ENCODE assay signal across 11 cellular contexts in genomic region chr9:132744881-132745761, GRCh38.
DNase-seq lines count a peak whose midpoint lies in the region; ATAC-seq and TF ChIP-seq lines count a peak whose summit lies in the region.
"Had no signal": no experiment of that assay in that cellular context is flagged by ENCODE, and none has a peak within 500 bp of the region (broad histone marks: within the 10 kb centered on the region; RNA-seq: fewer than 3 reads in every experiment).

No MANE protein-coding gene starts in this region.

- H4K8ac ChIP-seq in neuronal stem cell (ENCODE audit: low read depth, low read length): no peak overlapping the region

- H4K91ac ChIP-seq in neuronal stem cell (ENCODE audit: low read depth, low read length, poor library complexity): no peak overlapping the region

- no peak overlapping the region for H3K4ac ChIP-seq in neuronal stem cell (ENCODE audit: low read length)

- H3K14ac ChIP-seq in neuronal stem cell (ENCODE audit: low read length): no peak overlapping the region

- peaks cover 44% of the 10 kb centered on the region for H3K27me3 Mint-ChIP-seq in activated CD4-positive, alpha-beta memory T cell treated with anti-CD3 and anti-CD28 coated beads for 36 hours

- H2BK12ac ChIP-seq in neuronal stem cell (ENCODE audit: low read length): no peak overlapping the region

- intact Hi-C loops in heart left ventricle (cut with DNase I) (no loop called here), PC-9 (cut with micrococcal nuclease; ENCODE audit: unreplicated experiment) (no loop called here)
- intact Hi-C loops in activated CD4-positive, alpha-beta memory T cell treated with anti-CD3 and anti-CD28 coated beads for 36 hours (cut with micrococcal nuclease): no loop called here

- H2BK120ac ChIP-seq in neuronal stem cell (ENCODE audit: low read depth, low read length): no peak overlapping the region

- H3K9me2 ChIP-seq in PC-9 (ENCODE audit: insufficient read depth): no peaks in the 10 kb centered on the region

- H2AFZ ChIP-seq in neuronal stem cell (ENCODE audit: low read length) (peak overlapping the region; percentile 40), PC-9 (no peak overlapping the region)

- peaks cover 5% of the 10 kb centered on the region for H3K4me1 Mint-ChIP-seq in activated CD4-positive, alpha-beta memory T cell treated with anti-CD3 and anti-CD28 coated beads for 36 hours (ENCODE audit: low read depth)

- DNase-seq in NCI-H2107 treated with DMSO at 0.1 percent for 48 hours (lab: John Stamatoyannopoulos, UW; ENCODE audit: unreplicated experiment) (peak; percentile 11), NCI-H2107 (lab: John Stamatoyannopoulos, UW) (no peak), NCI-H69 (lab: John Stamatoyannopoulos, UW) (peak; percentile 80), heart left ventricle (no peak), neuronal stem cell (ENCODE audit: low spot score) (peak; percentile 44), PC-9 (no peak)
- no peak for DNase-seq in activated CD4-positive, alpha-beta memory T cell treated with anti-CD3 and anti-CD28 coated beads for 36 hours
- DNase-seq: gastrocnemius medialis, HCEC 1CT had no signal

- TF ChIP-seq POLR2A in heart left ventricle (IDR thresholded peaks at IDR 0.05): no peak

- no peak overlapping the region for H2AK5ac ChIP-seq in neuronal stem cell (ENCODE audit: low read depth, low read length)

- CTCF ChIA-PET in PC-9 (lab: Charles Lee): no interaction called here
- CTCF ChIA-PET in activated CD4-positive, alpha-beta memory T cell treated with anti-CD3 and anti-CD28 coated beads for 36 hours (lab: Charles Lee): no interaction called here

- WGBS in heart left ventricle, 4 donors: 13 to 25% (median 16%) methylated on average over 43 of the region's 43 CpGs
- WGBS in neuronal stem cell (ENCODE audit: extremely low coverage in 2 of 2, insufficient read length in 2 of 2, insufficient replicate concordance in 1 of 2), 2 donors: no CpG with 5 or more reads among the region's 43 CpGs

- no peak overlapping the region for H3K23ac ChIP-seq in neuronal stem cell (ENCODE audit: low read depth, low read length, poor library complexity)

- H3K9me3 ChIP-seq in heart left ventricle: no peaks in the 10 kb centered on the region
- H3K9me3 ChIP-seq in neuronal stem cell (replicated peaks in 1 of 2; ENCODE audit: control insufficient read depth in 2 of 2, insufficient read depth in 1 of 2, low read depth in 1 of 2, low read length in 2 of 2): peaks cover 0 to 2% of the 10 kb centered on the region in 2 donors
- no peaks in the 10 kb centered on the region for H3K9me3 ChIP-seq in PC-9 (ENCODE audit: insufficient read depth, low read depth)
- H3K9me3 ChIP-seq: A549, gastrocnemius medialis had no signal

- TF ChIP-seq CTCF in heart left ventricle (IDR thresholded peaks at IDR 0.05) (no peak), PC-9 (conservative IDR thresholded peaks at IDR 0.05) (no peak)

- H3K9ac ChIP-seq in neuronal stem cell (ENCODE audit: low read depth, low read length, poor library complexity): no peak overlapping the region

- no peak overlapping the region for H2BK15ac ChIP-seq in neuronal stem cell (ENCODE audit: low read length)

- no peaks in the 10 kb centered on the region for H3F3A ChIP-seq in PC-9 (ENCODE audit: insufficient read depth, low read depth)

- H3K4me1 ChIP-seq in heart left ventricle (peaks cover 0 to 10% (median 0%) of the 10 kb centered on the region in 12 donors), neuronal stem cell (ENCODE audit: control insufficient read depth in 2 of 2, insufficient read depth in 1 of 2, low read depth in 1 of 2, low read length in 2 of 2) (peaks cover 21 to 27% of the 10 kb centered on the region in 2 donors), PC-9 (replicated peaks; ENCODE audit: insufficient read depth) (no peaks in the 10 kb centered on the region)
- H3K4me1 ChIP-seq: A549, gastrocnemius medialis had no signal

- H3K27ac ChIP-seq in heart left ventricle: no peak overlapping the region
- H3K27ac ChIP-seq in neuronal stem cell (replicated peaks; ENCODE audit: low read length): no peak overlapping the region
- H3K27ac ChIP-seq in PC-9: no peak overlapping the region
- H3K27ac ChIP-seq: A549, gastrocnemius medialis had no signal

- POLR2A ChIA-PET in PC-9 (lab: Charles Lee; ENCODE audit: unreplicated experiment): no interaction called here
- POLR2A ChIA-PET in activated CD4-positive, alpha-beta memory T cell treated with anti-CD3 and anti-CD28 coated beads for 36 hours (lab: Charles Lee): no interaction called here

- no peak overlapping the region for H3K27ac Mint-ChIP-seq in activated CD4-positive, alpha-beta memory T cell treated with anti-CD3 and anti-CD28 coated beads for 36 hours

- no peak overlapping the region for H2BK5ac ChIP-seq in neuronal stem cell (ENCODE audit: low read length)

- no peak overlapping the region for H3K18ac ChIP-seq in neuronal stem cell (ENCODE audit: low read length)

- no peaks in the 10 kb centered on the region for H3K36me3 Mint-ChIP-seq in activated CD4-positive, alpha-beta memory T cell treated with anti-CD3 and anti-CD28 coated beads for 36 hours

- H4K20me1 ChIP-seq in PC-9 (ENCODE audit: insufficient read depth): no peaks in the 10 kb centered on the region

- H3K79me1 ChIP-seq in neuronal stem cell (ENCODE audit: low read depth, low read length): no peaks in the 10 kb centered on the region

- H3K27me3 ChIP-seq in heart left ventricle (peaks cover 9 to 46% (median 19%) of the 10 kb centered on the region in 9 donors), neuronal stem cell (ENCODE audit: control insufficient read depth in 3 of 3, insufficient read depth in 3 of 3, low read depth in 1 of 3, low read length in 3 of 3) (peaks cover 3 to 86% (median 20%) of the 10 kb centered on the region in 3 experiments), PC-9 (ENCODE audit: insufficient read depth, low read depth) (peaks cover 50% of the 10 kb centered on the region)

- peak in 1 of 4 donors; percentile 34 for ATAC-seq in heart left ventricle
- no peak for ATAC-seq in HG03095 (IDR thresholded peaks at IDR 0.05; ENCODE audit: unreplicated experiment)
- ATAC-seq: A549, gastrocnemius medialis had no signal

- H3K9me3 Mint-ChIP-seq in activated CD4-positive, alpha-beta memory T cell treated with anti-CD3 and anti-CD28 coated beads for 36 hours: no peaks in the 10 kb centered on the region

- no peaks in the 10 kb centered on the region for H3K79me2 ChIP-seq in PC-9 (ENCODE audit: low read depth)

- H3K4me2 ChIP-seq in neuronal stem cell (ENCODE audit: insufficient read depth, low read length, poor library complexity, severe bottlenecking): peak overlapping the region; percentile 75
- H3K4me2 ChIP-seq in PC-9: no peak overlapping the region
- H3K4me2 ChIP-seq: A549 had no signal

- H3K4me3 Mint-ChIP-seq in activated CD4-positive, alpha-beta memory T cell treated with anti-CD3 and anti-CD28 coated beads for 36 hours: no peak overlapping the region

- H3K4me3 ChIP-seq in heart left ventricle: peak overlapping the region in 9 of 12 donors; percentile 17 to 47 (median 33)
- H3K4me3 ChIP-seq in neuronal stem cell (ENCODE audit: low read length in 2 of 2): no peak overlapping the region
- no peak overlapping the region for H3K4me3 ChIP-seq in PC-9
- H3K4me3 ChIP-seq: A549, gastrocnemius medialis had no signal

- no TSS peak for BruUV-seq in PC-9 (replicated peaks; lab: Mats Ljungman, UMichigan)

- H3K36me3 ChIP-seq in heart left ventricle (no peaks in the 10 kb centered on the region), neuronal stem cell (replicated peaks in 1 of 2; ENCODE audit: control insufficient read depth in 2 of 2, insufficient read depth in 2 of 2, low read length in 2 of 2) (no peaks in the 10 kb centered on the region), PC-9 (ENCODE audit: low read depth) (no peaks in the 10 kb centered on the region)
- H3K36me3 ChIP-seq: gastrocnemius medialis had no signal

Comparison
In these comparisons a context has a peak if more than half of its experiments do, and no peak if none do; other contexts are left out.
1. DNase-seq: peak in NCI-H2107 treated with DMSO at 0.1 percent for 48 hours (single experiment), NCI-H69 (single experiment) and neuronal stem cell (single experiment); none in NCI-H2107 (single experiment), heart left ventricle (0 of 5), PC-9 (0 of 2) and activated CD4-positive, alpha-beta memory T cell treated with anti-CD3 and anti-CD28 coated beads for 36 hours (single experiment).
2. H3K4me3 ChIP-seq: peak in heart left ventricle (9 of 12); none in neuronal stem cell (0 of 2) and PC-9 (single experiment).